In genomic region chr22:19750666-19751490, GRCh38 we compare ENCODE assay signal across 20 cellular contexts. TPM values are rescaled to one million over a fixed set of nuclear protein-coding genes. Genes with fewer than 3 reads are reported as not detected.
DNase-seq lines count a peak whose midpoint lies in the region; ATAC-seq and TF ChIP-seq lines count a peak whose summit lies in the region.
"Had no signal": no experiment of that assay in that cellular context is flagged by ENCODE, and none has a peak within 500 bp of the region (broad histone marks: within the 10 kb centered on the region; RNA-seq: fewer than 3 reads in every experiment).

No MANE protein-coding gene starts in this region.

- H3K4me3 ChIP-seq in astrocyte of the cerebellum (ENCODE audit: low read depth, low read length), result no peak overlapping the region
- H3K4me3 ChIP-seq: GM23248, heart left ventricle, spleen had no signal

- in situ Hi-C loops in astrocyte of the cerebellum (cut with HindIII; ENCODE audit: low sequenced_read_pairs), result no loop called here

- H3K27ac Mint-ChIP-seq in HFFc6, result no peak overlapping the region
- H3K27ac Mint-ChIP-seq: activated CD8-positive, alpha-beta T cell treated with anti-CD3 and anti-CD28 coated beads, Interleukin-2, amount 10 ng/mL, durations not matched to agents 7 days and 5 days; activated naive CD4-positive, alpha-beta T cell treated with anti-CD3 and anti-CD28 coated beads, Interleukin-2, amount 50 U/mL, for 24 hours; T-helper 1 cell treated with Interleukin-12 subunit alpha and Interleukin-12 subunit beta and Interleukin-4 antibody, amounts not matched to agents 30 μg/mL and 1 μg/mL, for 36 hours had no signal

- peaks cover 13% of the 10 kb centered on the region for H3K4me1 Mint-ChIP-seq in HFFc6 (ENCODE audit: low read depth)

- H3K9me3 Mint-ChIP-seq in HFFc6, result no peaks in the 10 kb centered on the region
- H3K9me3 Mint-ChIP-seq: activated naive CD4-positive, alpha-beta T cell treated with anti-CD3 and anti-CD28 coated beads, Interleukin-2, amount 50 U/mL, for 24 hours; activated T-cell treated with anti-CD3 and anti-CD28 coated beads, Interleukin-2, amount 50 U/mL, for 4 hours; T-helper 1 cell treated with Interleukin-12 subunit alpha and Interleukin-12 subunit beta and Interleukin-4 antibody, amounts not matched to agents 30 μg/mL and 1 μg/mL, for 36 hours had no signal

- peaks cover 28% of the 10 kb centered on the region for H3K27me3 Mint-ChIP-seq in HFFc6 (ENCODE audit: insufficient read depth)

- H3K36me3 Mint-ChIP-seq in HFFc6 (ENCODE audit: low read depth), result no peaks in the 10 kb centered on the region
- H3K36me3 Mint-ChIP-seq: activated naive CD4-positive, alpha-beta T cell treated with anti-CD3 and anti-CD28 coated beads, Interleukin-2, amount 50 U/mL, for 24 hours; CD14-positive monocyte had no signal

- ATAC-seq in GM21717 (IDR thresholded peaks at IDR 0.05; ENCODE audit: unreplicated experiment) (no peak), GM18502 (IDR thresholded peaks at IDR 0.05; ENCODE audit: poor library complexity, unreplicated experiment) (no peak), HG02642 (IDR thresholded peaks at IDR 0.05; ENCODE audit: poor library complexity, unreplicated experiment) (no peak)
- ATAC-seq: activated CD8-positive, alpha-beta T cell treated with anti-CD3 and anti-CD28 coated beads, Interleukin-2, amount 10 ng/mL, durations not matched to agents 7 days and 5 days; activated T-cell treated with anti-CD3 and anti-CD28 coated beads, Interleukin-2, amount 50 U/mL, for 4 hours; heart left ventricle had no signal

- DNase-seq in A172 (ENCODE audit: low spot score) (peak; percentile 27), HFFc6 (peak; percentile 36), astrocyte of the cerebellum (ENCODE audit: low read depth) (peak; percentile 33), kidney glomerular epithelial cell (lab: John Stamatoyannopoulos, UW) (peak; percentile 14), NCI-H2227 (lab: John Stamatoyannopoulos, UW; ENCODE audit: unreplicated experiment) (no peak)
- DNase-seq: 8988T; activated CD8-positive, alpha-beta T cell treated with anti-CD3 and anti-CD28 coated beads, Interleukin-2, amount 10 ng/mL, durations not matched to agents 7 days and 5 days; activated T-cell treated with anti-CD3 and anti-CD28 coated beads, Interleukin-2, amount 50 U/mL, for 4 hours; GM23248; heart left ventricle; KBM-7; NCI-H1048; SIG-M5; spleen had no signal

- no peak for TF ChIP-seq CTCF in HFFc6 (IDR thresholded peaks at IDR 0.05)
- no peak for TF ChIP-seq CTCF in astrocyte of the cerebellum (IDR thresholded peaks at IDR 0.05; ENCODE audit: low read depth, low read length, missing control alignments)

- H3K4me3 Mint-ChIP-seq in HFFc6, result no peak overlapping the region; the same call in 1 of the 2 replicates
- H3K4me3 Mint-ChIP-seq: activated CD8-positive, alpha-beta T cell treated with anti-CD3 and anti-CD28 coated beads, Interleukin-2, amount 10 ng/mL, durations not matched to agents 7 days and 5 days; activated naive CD4-positive, alpha-beta T cell treated with anti-CD3 and anti-CD28 coated beads, Interleukin-2, amount 50 U/mL, for 24 hours; activated T-cell treated with anti-CD3 and anti-CD28 coated beads, Interleukin-2, amount 50 U/mL, for 4 hours; CD14-positive monocyte; T-helper 1 cell treated with Interleukin-12 subunit alpha and Interleukin-12 subunit beta and Interleukin-4 antibody, amounts not matched to agents 30 μg/mL and 1 μg/mL, for 36 hours had no signal

RNA-seq across cellular contexts. Expression of gene TBX1, which starts 9.7 kb away (rescaled TPM):
- 3.7 and 7.4 TPM in 2 replicates for total RNA-seq in A172 (2014; rRNA removed; shearing (Covaris generic))
- 1 to 10 TPM in 1 of 6 experiments, under 1 TPM in 4, not detected in 1; 0.14 to 1.1 (median 0.73) TPM for total RNA-seq in HFFc6 (2021; fragmentation: NEBNext Ultra II Directional; extraction: Animal tissue kit (Norgen Biotek cat#: 25700))
- total RNA-seq: activated T-cell treated with anti-CD3 and anti-CD28 coated beads, Interleukin-2, amount 50 U/mL, for 4 hours had no signal

RNA-seq across cellular contexts. Expression of gene GP1BB, which starts 27.5 kb away (rescaled TPM):
- 8.5 and 10.5 TPM in 2 replicates for total RNA-seq in A172 (2014; rRNA removed; shearing (Covaris generic))
- 1 to 10 TPM in 1 of 6 experiments, under 1 TPM in 2, not detected in 3; 0.27 to 1.1 (median 0.41) TPM for total RNA-seq in HFFc6 (2021; fragmentation: NEBNext Ultra II Directional; extraction: Animal tissue kit (Norgen Biotek cat#: 25700))
- total RNA-seq: activated CD8-positive, alpha-beta T cell treated with anti-CD3 and anti-CD28 coated beads, Interleukin-2, amount 10 ng/mL, durations not matched to agents 7 days and 5 days had no signal

RNA-seq across cellular contexts. Expression of gene SEPTIN5, which starts 36.6 kb away (rescaled TPM):
- total RNA-seq in A172 (2014; rRNA removed; shearing (Covaris generic)), result 18.7 and 40.3 TPM in 2 replicates
- 10 to 100 TPM in 2 of 6 experiments, 1 to 10 TPM in 4; 4.9 to 13.7 (median 6.5) TPM for total RNA-seq in HFFc6 (2021; fragmentation: NEBNext Ultra II Directional; extraction: Animal tissue kit (Norgen Biotek cat#: 25700))
